ENCODE assay signal across 2 cellular contexts in genomic region chr11:23769214-23769613, GRCh38.
TF ChIP-seq lines count a peak whose summit lies in the region.

No MANE protein-coding gene starts in this region.

TF ChIP-seq in GM23338, 12 proteins besides CTCF, POLR2A, EP300 and RAD21:
- TF ChIP-seq, protein P1, sequence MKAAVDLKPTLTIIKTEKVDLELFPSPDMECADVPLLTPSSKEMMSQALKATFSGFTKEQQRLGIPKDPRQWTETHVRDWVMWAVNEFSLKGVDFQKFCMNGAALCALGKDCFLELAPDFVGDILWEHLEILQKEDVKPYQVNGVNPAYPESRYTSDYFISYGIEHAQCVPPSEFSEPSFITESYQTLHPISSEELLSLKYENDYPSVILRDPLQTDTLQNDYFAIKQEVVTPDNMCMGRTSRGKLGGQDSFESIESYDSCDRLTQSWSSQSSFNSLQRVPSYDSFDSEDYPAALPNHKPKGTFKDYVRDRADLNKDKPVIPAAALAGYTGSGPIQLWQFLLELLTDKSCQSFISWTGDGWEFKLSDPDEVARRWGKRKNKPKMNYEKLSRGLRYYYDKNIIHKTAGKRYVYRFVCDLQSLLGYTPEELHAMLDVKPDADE (IDR thresholded peaks at IDR 0.05), result no peak
- TF ChIP-seq NANOG (IDR thresholded peaks at IDR 0.05; ENCODE audit: borderline replicate concordance) (no peak), STAT1 (IDR thresholded peaks at IDR 0.05; ENCODE audit: unreplicated experiment) (no peak), ZNF331 (CRISPR knock-in tag; IDR thresholded peaks at IDR 0.05; ENCODE audit: low read depth) (no peak), ZNF114 (CRISPR knock-in tag; IDR thresholded peaks at IDR 0.05) (no peak), EZH2phosphoT487 (IDR thresholded peaks at IDR 0.05; ENCODE audit: unreplicated experiment) (no peak), CREB1 (CRISPR knock-in tag; IDR thresholded peaks at IDR 0.05; ENCODE audit: low read depth) (no peak), EZH2 (IDR thresholded peaks at IDR 0.05; ENCODE audit: low read depth, unreplicated experiment) (no peak), REST (IDR thresholded peaks at IDR 0.05; ENCODE audit: unreplicated experiment) (no peak), JUNB (IDR thresholded peaks at IDR 0.05; ENCODE audit: unreplicated experiment) (no peak), POLR2AphosphoS5 (IDR thresholded peaks at IDR 0.05; ENCODE audit: low read depth) (no peak)
- TF ChIP-seq, protein P2, sequence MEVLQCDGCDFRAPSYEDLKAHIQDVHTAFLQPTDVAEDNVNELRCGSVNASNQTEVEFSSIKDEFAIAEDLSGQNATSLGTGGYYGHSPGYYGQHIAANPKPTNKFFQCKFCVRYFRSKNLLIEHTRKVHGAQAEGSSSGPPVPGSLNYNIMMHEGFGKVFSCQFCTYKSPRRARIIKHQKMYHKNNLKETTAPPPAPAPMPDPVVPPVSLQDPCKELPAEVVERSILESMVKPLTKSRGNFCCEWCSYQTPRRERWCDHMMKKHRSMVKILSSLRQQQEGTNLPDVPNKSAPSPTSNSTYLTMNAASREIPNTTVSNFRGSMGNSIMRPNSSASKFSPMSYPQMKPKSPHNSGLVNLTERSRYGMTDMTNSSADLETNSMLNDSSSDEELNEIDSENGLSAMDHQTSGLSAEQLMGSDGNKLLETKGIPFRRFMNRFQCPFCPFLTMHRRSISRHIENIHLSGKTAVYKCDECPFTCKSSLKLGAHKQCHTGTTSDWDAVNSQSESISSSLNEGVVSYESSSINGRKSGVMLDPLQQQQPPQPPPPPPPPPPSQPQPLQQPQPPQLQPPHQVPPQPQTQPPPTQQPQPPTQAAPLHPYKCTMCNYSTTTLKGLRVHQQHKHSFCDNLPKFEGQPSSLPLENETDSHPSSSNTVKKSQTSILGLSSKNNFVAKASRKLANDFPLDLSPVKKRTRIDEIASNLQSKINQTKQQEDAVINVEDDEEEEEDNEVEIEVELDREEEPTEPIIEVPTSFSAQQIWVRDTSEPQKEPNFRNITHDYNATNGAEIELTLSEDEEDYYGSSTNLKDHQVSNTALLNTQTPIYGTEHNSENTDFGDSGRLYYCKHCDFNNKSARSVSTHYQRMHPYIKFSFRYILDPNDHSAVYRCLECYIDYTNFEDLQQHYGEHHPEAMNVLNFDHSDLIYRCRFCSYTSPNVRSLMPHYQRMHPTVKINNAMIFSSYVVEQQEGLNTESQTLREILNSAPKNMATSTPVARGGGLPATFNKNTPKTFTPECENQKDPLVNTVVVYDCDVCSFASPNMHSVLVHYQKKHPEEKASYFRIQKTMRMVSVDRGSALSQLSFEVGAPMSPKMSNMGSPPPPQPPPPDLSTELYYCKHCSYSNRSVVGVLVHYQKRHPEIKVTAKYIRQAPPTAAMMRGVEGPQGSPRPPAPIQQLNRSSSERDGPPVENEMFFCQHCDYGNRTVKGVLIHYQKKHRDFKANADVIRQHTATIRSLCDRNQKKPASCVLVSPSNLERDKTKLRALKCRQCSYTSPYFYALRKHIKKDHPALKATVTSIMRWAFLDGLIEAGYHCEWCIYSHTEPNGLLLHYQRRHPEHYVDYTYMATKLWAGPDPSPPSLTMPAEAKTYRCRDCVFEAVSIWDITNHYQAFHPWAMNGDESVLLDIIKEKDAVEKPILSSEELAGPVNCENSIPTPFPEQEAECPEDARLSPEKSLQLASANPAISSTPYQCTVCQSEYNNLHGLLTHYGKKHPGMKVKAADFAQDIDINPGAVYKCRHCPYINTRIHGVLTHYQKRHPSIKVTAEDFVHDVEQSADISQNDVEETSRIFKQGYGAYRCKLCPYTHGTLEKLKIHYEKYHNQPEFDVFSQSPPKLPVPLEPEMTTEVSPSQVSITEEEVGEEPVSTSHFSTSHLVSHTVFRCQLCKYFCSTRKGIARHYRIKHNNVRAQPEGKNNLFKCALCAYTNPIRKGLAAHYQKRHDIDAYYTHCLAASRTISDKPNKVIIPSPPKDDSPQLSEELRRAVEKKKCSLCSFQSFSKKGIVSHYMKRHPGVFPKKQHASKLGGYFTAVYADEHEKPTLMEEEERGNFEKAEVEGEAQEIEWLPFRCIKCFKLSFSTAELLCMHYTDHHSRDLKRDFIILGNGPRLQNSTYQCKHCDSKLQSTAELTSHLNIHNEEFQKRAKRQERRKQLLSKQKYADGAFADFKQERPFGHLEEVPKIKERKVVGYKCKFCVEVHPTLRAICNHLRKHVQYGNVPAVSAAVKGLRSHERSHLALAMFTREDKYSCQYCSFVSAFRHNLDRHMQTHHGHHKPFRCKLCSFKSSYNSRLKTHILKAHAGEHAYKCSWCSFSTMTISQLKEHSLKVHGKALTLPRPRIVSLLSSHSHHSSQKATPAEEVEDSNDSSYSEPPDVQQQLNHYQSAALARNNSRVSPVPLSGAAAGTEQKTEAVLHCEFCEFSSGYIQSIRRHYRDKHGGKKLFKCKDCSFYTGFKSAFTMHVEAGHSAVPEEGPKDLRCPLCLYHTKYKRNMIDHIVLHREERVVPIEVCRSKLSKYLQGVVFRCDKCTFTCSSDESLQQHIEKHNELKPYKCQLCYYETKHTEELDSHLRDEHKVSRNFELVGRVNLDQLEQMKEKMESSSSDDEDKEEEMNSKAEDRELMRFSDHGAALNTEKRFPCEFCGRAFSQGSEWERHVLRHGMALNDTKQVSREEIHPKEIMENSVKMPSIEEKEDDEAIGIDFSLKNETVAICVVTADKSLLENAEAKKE (CRISPR knock-in tag; IDR thresholded peaks at IDR 0.05), result no peak

TF ChIP-seq in H1, 55 proteins besides CTCF, POLR2A, EP300 and RAD21:
- TF ChIP-seq NRF1 (IDR thresholded peaks at IDR 0.05; ENCODE audit: low read depth, low read length), result no peak
- TF ChIP-seq, protein P3, sequence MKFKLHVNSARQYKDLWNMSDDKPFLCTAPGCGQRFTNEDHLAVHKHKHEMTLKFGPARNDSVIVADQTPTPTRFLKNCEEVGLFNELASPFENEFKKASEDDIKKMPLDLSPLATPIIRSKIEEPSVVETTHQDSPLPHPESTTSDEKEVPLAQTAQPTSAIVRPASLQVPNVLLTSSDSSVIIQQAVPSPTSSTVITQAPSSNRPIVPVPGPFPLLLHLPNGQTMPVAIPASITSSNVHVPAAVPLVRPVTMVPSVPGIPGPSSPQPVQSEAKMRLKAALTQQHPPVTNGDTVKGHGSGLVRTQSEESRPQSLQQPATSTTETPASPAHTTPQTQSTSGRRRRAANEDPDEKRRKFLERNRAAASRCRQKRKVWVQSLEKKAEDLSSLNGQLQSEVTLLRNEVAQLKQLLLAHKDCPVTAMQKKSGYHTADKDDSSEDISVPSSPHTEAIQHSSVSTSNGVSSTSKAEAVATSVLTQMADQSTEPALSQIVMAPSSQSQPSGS (IDR thresholded peaks at IDR 0.05; ENCODE audit: low read length), result no peak
- 0 out of 2 replicates have a peak, but pooled peaks have one; percentile 32 for TF ChIP-seq CBX5 (IDR thresholded peaks at IDR 0.05; ENCODE audit: low read depth, low read length)
- TF ChIP-seq USF2 (IDR thresholded peaks at IDR 0.05; ENCODE audit: low read length), result no peak
